8 cellular contexts compared by ENCODE assay signal in genomic region chr9:131677051-131677444, GRCh38.
DNase-seq lines count a peak whose midpoint lies in the region; ATAC-seq and TF ChIP-seq lines count a peak whose summit lies in the region.

No MANE protein-coding gene starts in this region.

- no peaks in the 10 kb centered on the region for H4K20me1 ChIP-seq in fibroblast of lung (ENCODE audit: control insufficient read depth, extremely low read depth, insufficient read depth, low read length)

- intact Hi-C loops in posterior vena cava (cut with DNase I), result loop anchor here in 1 of 2 donors (10.0 kb wide), 1 partner anchor 62 kb away; no protein-coding TSS in a partner anchor

- TF ChIP-seq CTCF in GM12875 (IDR thresholded peaks at IDR 0.05; ENCODE audit: borderline replicate concordance, insufficient read depth, low read depth, low read length) (no peak), fibroblast of lung (conservative IDR thresholded peaks at IDR 0.05 in 1 of 2, IDR thresholded peaks at IDR 0.05 in 1 of 2; ENCODE audit: low read depth in 1 of 2, low read length in 2 of 2) (no peak)

- H3K4me3 ChIP-seq in GM12875 (ENCODE audit: low read depth, low read length), result peak overlapping the region; percentile 23
- H3K4me3 ChIP-seq in fibroblast of lung (replicated peaks in 1 of 4; ENCODE audit: control extremely low read depth in 1 of 4, insufficient read depth in 1 of 4, low read depth in 3 of 4, low read length in 4 of 4), result peak overlapping the region in 1 of 4 experiments; percentile 1
- H3K4me3 ChIP-seq in skeletal muscle tissue (ENCODE audit: low read length in 3 of 3), result peak overlapping the region in 2 of 3 donors; percentile 7 to 22
- H3K4me3 ChIP-seq in H7 (ENCODE audit: insufficient read depth, low read depth, low read length), result no peak overlapping the region

- peaks cover 76% of the 10 kb centered on the region for H3K4me1 Mint-ChIP-seq in T-helper 17 cell

- H3K4me1 ChIP-seq in fibroblast of lung (ENCODE audit: control insufficient read depth, extremely low read depth, insufficient read depth, low read length) (peaks cover 33% of the 10 kb centered on the region), skeletal muscle tissue (ENCODE audit: control insufficient read depth in 3 of 3, insufficient read depth in 3 of 3, low read length in 3 of 3) (peaks cover 71 to 79% (median 77%) of the 10 kb centered on the region in 3 donors)

- peak overlapping the region; percentile 77 for H3K27ac ChIP-seq in fibroblast of lung (ENCODE audit: insufficient read depth, low read length)
- peak overlapping the region; percentile 52 for H3K27ac ChIP-seq in skeletal muscle tissue (ENCODE audit: low read depth, low read length)

- peak overlapping the region; percentile 100 for H3K27ac Mint-ChIP-seq in T-helper 17 cell

- H3K27me3 Mint-ChIP-seq in T-helper 17 cell, result no peaks in the 10 kb centered on the region

- peak overlapping the region; percentile 92 for H3K4me3 Mint-ChIP-seq in T-helper 17 cell

- H3K9me3 ChIP-seq in T-helper 17 cell (ENCODE audit: control insufficient read depth, low read length, poor library complexity, severe bottlenecking) (no peaks in the 10 kb centered on the region), fibroblast of lung (ENCODE audit: control insufficient read depth, insufficient read depth, low read depth, low read length) (no peaks in the 10 kb centered on the region), skeletal muscle tissue (ENCODE audit: control insufficient read depth in 3 of 3, low read length in 3 of 3) (no peaks in the 10 kb centered on the region)

- H3K79me2 ChIP-seq in fibroblast of lung (ENCODE audit: control insufficient read depth, insufficient read depth, low read length), result peaks cover 15% of the 10 kb centered on the region

- H3K27me3 ChIP-seq in fibroblast of lung (ENCODE audit: control insufficient read depth, insufficient read depth, low read length) (no peaks in the 10 kb centered on the region), skeletal muscle tissue (ENCODE audit: control insufficient read depth in 3 of 3, insufficient read depth in 3 of 3, low read length in 3 of 3) (no peaks in the 10 kb centered on the region), H7 (ENCODE audit: control insufficient read depth, insufficient read depth, low read length) (no peaks in the 10 kb centered on the region)

- no peaks in the 10 kb centered on the region for H3K36me3 Mint-ChIP-seq in T-helper 17 cell (ENCODE audit: low read depth)

- no peak for ATAC-seq in T-helper 17 cell

- H3K4me2 ChIP-seq in fibroblast of lung (ENCODE audit: extremely low read depth, insufficient read depth, low read length), result peak overlapping the region; percentile 59

- DNase-seq in T-helper 17 cell (no peak), fibroblast of lung (ENCODE audit: low read depth in 2 of 2) (peak in 1 of 2 donors; percentile 49), amygdala (lab: John Stamatoyannopoulos, UW) (no peak), H7 (no peak), posterior vena cava (ENCODE audit: low spot score) (no peak)
- DNase-seq in stimulated activated CD4-positive, alpha-beta T cell treated with anti-CD3 and anti-CD28 coated beads, Interleukin-4, amount 100 ng/mL, for 24 hours, result no peak

- no peaks in the 10 kb centered on the region for H3K36me3 ChIP-seq in fibroblast of lung (ENCODE audit: control insufficient read depth, insufficient read depth, low read length)
- no peaks in the 10 kb centered on the region for H3K36me3 ChIP-seq in skeletal muscle tissue (ENCODE audit: control insufficient read depth in 3 of 3, insufficient read depth in 3 of 3, low read length in 3 of 3)
- no peaks in the 10 kb centered on the region; the same call in 1 of the 2 replicates for H3K36me3 ChIP-seq in H7 (replicated peaks; ENCODE audit: control insufficient read depth, insufficient read depth, low read length)

- H3K9ac ChIP-seq in fibroblast of lung (ENCODE audit: insufficient read depth, low read length) (peak overlapping the region; percentile 22), skeletal muscle tissue (ENCODE audit: low read depth in 1 of 3, low read length in 3 of 3) (peak overlapping the region in 1 of 3 donors; percentile 54)

- no peak overlapping the region for H2AFZ ChIP-seq in fibroblast of lung (ENCODE audit: low read length)
